ENCODE assay signal across 1 cellular context in genomic region chr2:10448646-10449480, GRCh38.
TF ChIP-seq lines count a peak whose summit lies in the region.

No MANE protein-coding gene starts in this region.

TF ChIP-seq in HepG2, 621 proteins besides CTCF, POLR2A, EP300 and RAD21 (continued from another document and continues in another):
- TF ChIP-seq ZBTB14 (CRISPR knock-in tag; IDR thresholded peaks at IDR 0.05) (peak; percentile 76), JDP2 (CRISPR knock-in tag; IDR thresholded peaks at IDR 0.05; ENCODE audit: borderline replicate concordance) (0 out of 2 replicates have a peak, but pooled peaks have one; percentile 54), TEAD3 (CRISPR knock-in tag; optimal IDR thresholded peaks at IDR 0.05; ENCODE audit: borderline replicate concordance) (peak; percentile 76), MYC (CRISPR knock-in tag; IDR thresholded peaks at IDR 0.05; ENCODE audit: borderline replicate concordance) (peak; percentile 100), MIXL1 (CRISPR knock-in tag; IDR thresholded peaks at IDR 0.05) (peak; percentile 80), TAF1 (CRISPR knock-in tag; IDR thresholded peaks at IDR 0.05) (peak; percentile 94), ZNF773 (CRISPR knock-in tag; IDR thresholded peaks at IDR 0.05; ENCODE audit: borderline replicate concordance) (peak; percentile 99), DBP (CRISPR knock-in tag; IDR thresholded peaks at IDR 0.05; ENCODE audit: not compliant biosample characterization) (peak; percentile 96), MED8 (CRISPR knock-in tag; IDR thresholded peaks at IDR 0.05; ENCODE audit: insufficient replicate concordance) (peak; percentile 86), ZNF124 (CRISPR knock-in tag; IDR thresholded peaks at IDR 0.05) (peak; percentile 99), TFDP1 (CRISPR knock-in tag; IDR thresholded peaks at IDR 0.05; ENCODE audit: borderline replicate concordance) (peak; percentile 98), CREB1 (IDR thresholded peaks at IDR 0.05) (no peak), CREB1 (CRISPR knock-in tag; IDR thresholded peaks at IDR 0.05) (no peak), ZNF510 (CRISPR knock-in tag; IDR thresholded peaks at IDR 0.05; ENCODE audit: low read depth) (peak; percentile 100), AFF4 (CRISPR knock-in tag; IDR thresholded peaks at IDR 0.05) (peak; percentile 44; the same call in 1 of the 2 replicates), ARID2 (CRISPR knock-in tag; IDR thresholded peaks at IDR 0.05; ENCODE audit: borderline replicate concordance) (peak; percentile 99), GFI1 (CRISPR knock-in tag; IDR thresholded peaks at IDR 0.05; ENCODE audit: borderline replicate concordance) (peak; percentile 84; the same call in 1 of the 2 replicates), ZBTB4 (CRISPR knock-in tag; IDR thresholded peaks at IDR 0.05; ENCODE audit: borderline replicate concordance) (peak; percentile 99), CENPX (CRISPR knock-in tag; IDR thresholded peaks at IDR 0.05) (no peak), GMEB1 (CRISPR knock-in tag; IDR thresholded peaks at IDR 0.05; ENCODE audit: borderline replicate concordance) (peak; percentile 75), RERE (CRISPR knock-in tag; IDR thresholded peaks at IDR 0.05; ENCODE audit: low read depth) (no peak), ZMYM2 (CRISPR knock-in tag; IDR thresholded peaks at IDR 0.05) (peak; percentile 91; the same call in 1 of the 2 replicates), WIZ (CRISPR knock-in tag; IDR thresholded peaks at IDR 0.05) (peak; percentile 96), HMG20B (CRISPR knock-in tag; conservative IDR thresholded peaks at IDR 0.05) (peak; percentile 92), ZNF724P (CRISPR knock-in tag; IDR thresholded peaks at IDR 0.05; ENCODE audit: borderline replicate concordance) (peak; percentile 100), CC2D1A (CRISPR knock-in tag; IDR thresholded peaks at IDR 0.05) (peak; percentile 99), ZNF354B (CRISPR knock-in tag; IDR thresholded peaks at IDR 0.05) (peak; percentile 99), ZNF138 (CRISPR knock-in tag; IDR thresholded peaks at IDR 0.05; ENCODE audit: low read depth) (peak; percentile 99), ZNF879 (CRISPR knock-in tag; IDR thresholded peaks at IDR 0.05) (peak; percentile 99), TCF12 (IDR thresholded peaks at IDR 0.05) (no peak), TCF12 (CRISPR knock-in tag; IDR thresholded peaks at IDR 0.05) (0 out of 2 replicates have a peak, but pooled peaks have one; percentile 78), ZNF142 (CRISPR knock-in tag; IDR thresholded peaks at IDR 0.05) (peak; percentile 98), SYNCRIP (IDR thresholded peaks at IDR 0.05; ENCODE audit: insufficient read depth, low read depth, low read length) (no peak), DPF2 (CRISPR knock-in tag; IDR thresholded peaks at IDR 0.05; ENCODE audit: borderline replicate concordance, low read depth) (peak; percentile 56; the same call in 1 of the 2 replicates)
